In the genomic region with DNA sequence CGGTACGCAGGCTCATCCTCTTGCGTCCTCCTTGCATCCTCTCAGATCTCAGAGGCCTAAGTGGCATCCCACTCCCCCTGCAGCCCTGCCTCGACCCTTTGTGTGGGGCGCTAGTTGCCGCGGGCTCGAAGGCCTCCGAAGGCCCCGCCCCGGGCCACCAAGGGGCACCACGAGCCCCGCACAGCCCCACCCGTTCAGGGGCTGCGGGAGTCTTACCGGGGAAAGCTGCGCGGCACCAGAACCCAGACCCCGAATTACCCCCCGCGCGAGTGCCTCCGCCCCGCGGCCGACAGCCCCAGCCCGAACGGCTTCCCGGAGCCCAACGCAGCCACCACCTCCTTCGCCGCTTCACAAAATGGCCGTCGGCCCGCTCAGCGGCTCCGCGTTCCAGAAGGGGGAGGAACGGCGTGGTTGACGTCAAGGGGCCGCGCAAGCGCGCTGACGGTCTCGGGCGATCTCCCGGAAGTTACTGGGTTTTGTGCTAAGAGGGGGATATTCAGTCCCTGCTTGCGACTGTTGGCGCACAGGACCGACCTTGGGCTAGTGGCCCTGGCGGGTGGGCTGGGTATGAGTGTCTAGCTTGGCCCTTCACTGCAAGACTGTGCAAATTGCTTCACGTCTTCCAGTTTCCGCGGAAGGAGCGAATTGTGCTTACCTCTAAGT, we compare ENCODE assay signal across 1 cellular context.
A peak's percentile ranks its signal among the peaks of the same experiment; 100 is the strongest.
TF ChIP-seq lines count a peak whose summit lies in the region.

A gene (minus strand): TSS at position 357 of the 663 bp plus-strand sequence. CDS start 31,977 bp downstream, outside the sequence.
A gene with protein sequence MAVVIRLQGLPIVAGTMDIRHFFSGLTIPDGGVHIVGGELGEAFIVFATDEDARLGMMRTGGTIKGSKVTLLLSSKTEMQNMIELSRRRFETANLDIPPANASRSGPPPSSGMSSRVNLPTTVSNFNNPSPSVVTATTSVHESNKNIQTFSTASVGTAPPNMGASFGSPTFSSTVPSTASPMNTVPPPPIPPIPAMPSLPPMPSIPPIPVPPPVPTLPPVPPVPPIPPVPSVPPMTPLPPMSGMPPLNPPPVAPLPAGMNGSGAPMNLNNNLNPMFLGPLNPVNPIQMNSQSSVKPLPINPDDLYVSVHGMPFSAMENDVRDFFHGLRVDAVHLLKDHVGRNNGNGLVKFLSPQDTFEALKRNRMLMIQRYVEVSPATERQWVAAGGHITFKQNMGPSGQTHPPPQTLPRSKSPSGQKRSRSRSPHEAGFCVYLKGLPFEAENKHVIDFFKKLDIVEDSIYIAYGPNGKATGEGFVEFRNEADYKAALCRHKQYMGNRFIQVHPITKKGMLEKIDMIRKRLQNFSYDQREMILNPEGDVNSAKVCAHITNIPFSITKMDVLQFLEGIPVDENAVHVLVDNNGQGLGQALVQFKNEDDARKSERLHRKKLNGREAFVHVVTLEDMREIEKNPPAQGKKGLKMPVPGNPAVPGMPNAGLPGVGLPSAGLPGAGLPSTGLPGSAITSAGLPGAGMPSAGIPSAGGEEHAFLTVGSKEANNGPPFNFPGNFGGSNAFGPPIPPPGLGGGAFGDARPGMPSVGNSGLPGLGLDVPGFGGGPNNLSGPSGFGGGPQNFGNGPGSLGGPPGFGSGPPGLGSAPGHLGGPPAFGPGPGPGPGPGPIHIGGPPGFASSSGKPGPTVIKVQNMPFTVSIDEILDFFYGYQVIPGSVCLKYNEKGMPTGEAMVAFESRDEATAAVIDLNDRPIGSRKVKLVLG (minus strand): TSS at position 357 of the 663 bp plus-strand sequence. CDS start 9,578 bp downstream, outside the sequence.

TF ChIP-seq in K562, 482 proteins besides CTCF, POLR2A, EP300 and RAD21 (continued from another document and continues in another):
- TF ChIP-seq ZNF316 (IDR thresholded peaks at IDR 0.05) (0 out of 2 replicates have a peak, but pooled peaks have one; percentile 1), SIN3A (IDR thresholded peaks at IDR 0.05; ENCODE audit: borderline replicate concordance in 2 of 2, control insufficient read depth in 1 of 2, low read depth in 2 of 2, low read length in 2 of 2) (peak in 1 of 2 experiments; percentile 17; a peak in 1 of 4 replicates), KAT8 (IDR thresholded peaks at IDR 0.05; ENCODE audit: low read depth) (peak; percentile 93), CBFA2T3 (IDR thresholded peaks at IDR 0.05) (no peak), SMAD3 (CRISPR knock-in tag; conservative IDR thresholded peaks at IDR 0.05) (no peak), ZNF830 (CRISPR knock-in tag; IDR thresholded peaks at IDR 0.05) (no peak), SNRNP70 (optimal IDR thresholded peaks at IDR 0.05; ENCODE audit: low read depth, low read length) (no peak), ZNF717 (CRISPR knock-in tag; IDR thresholded peaks at IDR 0.05) (no peak), RCOR1 (IDR thresholded peaks at IDR 0.05; ENCODE audit: borderline replicate concordance in 1 of 2, low read depth in 2 of 2, low read length in 2 of 2) (0 out of 4 replicates have a peak, but pooled peaks of 1 of the 2 experiments have one; percentile 24), CBX5 (IDR thresholded peaks at IDR 0.05; ENCODE audit: borderline replicate concordance, low read depth) (no peak), RBM17 (IDR thresholded peaks at IDR 0.05; ENCODE audit: borderline replicate concordance, low read depth, low read length) (no peak), ATF1 (CRISPR knock-in tag; IDR thresholded peaks at IDR 0.05) (peak; percentile 41; the same call in 1 of the 2 replicates), ATF1 (tag; IDR thresholded peaks at IDR 0.05) (peak; percentile 95), MTF1 (CRISPR knock-in tag; IDR thresholded peaks at IDR 0.05; ENCODE audit: borderline replicate concordance) (no peak), MAFF (IDR thresholded peaks at IDR 0.05; ENCODE audit: low read length) (no peak), MECOM (CRISPR knock-in tag; IDR thresholded peaks at IDR 0.05) (no peak), SMARCA4 (IDR thresholded peaks at IDR 0.05) (no peak), SUPT5H (IDR thresholded peaks at IDR 0.05) (peak; percentile 98), TEAD4 (IDR thresholded peaks at IDR 0.05; ENCODE audit: low read length) (peak; percentile 72), TEAD4 (CRISPR knock-in tag; IDR thresholded peaks at IDR 0.05; ENCODE audit: borderline replicate concordance) (no peak), NFIC (IDR thresholded peaks at IDR 0.05) (peak; percentile 44; the same call in 1 of the 2 replicates), CBX2 (IDR thresholded peaks at IDR 0.05; ENCODE audit: insufficient read depth, low read length, poor library complexity, severe bottlenecking) (no peak), MEIS2 (IDR thresholded peaks at IDR 0.05; ENCODE audit: partially characterized antibody) (peak; percentile 70), GTF2A2 (tag; IDR thresholded peaks at IDR 0.05) (peak; percentile 56; the same call in 1 of the 2 replicates), BCL6 (CRISPR knock-in tag; IDR thresholded peaks at IDR 0.05) (no peak), LEF1 (IDR thresholded peaks at IDR 0.05) (no peak), BHLHE40 (IDR thresholded peaks at IDR 0.05; ENCODE audit: low read length) (no peak), NCOA1 (IDR thresholded peaks at IDR 0.05; ENCODE audit: low read depth) (no peak), NR4A1 (CRISPR knock-in tag; IDR thresholded peaks at IDR 0.05) (0 out of 2 replicates have a peak, but pooled peaks have one; percentile 54), NR4A1 (tag; IDR thresholded peaks at IDR 0.05) (no peak; the same call in 1 of the 2 replicates), ZNF436 (CRISPR knock-in tag; IDR thresholded peaks at IDR 0.05) (no peak), GATAD2B (IDR thresholded peaks at IDR 0.05; ENCODE audit: borderline replicate concordance) (no peak), ZNF311 (CRISPR knock-in tag; IDR thresholded peaks at IDR 0.05) (no peak), ATF7 (IDR thresholded peaks at IDR 0.05) (peak; percentile 97), FOS (IDR thresholded peaks at IDR 0.05; ENCODE audit: extremely low read depth, insufficient read length) (no peak), HDGF (IDR thresholded peaks at IDR 0.05) (no peak), RBM39 (optimal IDR thresholded peaks at IDR 0.05; ENCODE audit: low read depth, low read length) (no peak), STAT5A (IDR thresholded peaks at IDR 0.05; ENCODE audit: borderline replicate concordance, low read length) (no peak), SREBF1 (IDR thresholded peaks at IDR 0.05; ENCODE audit: borderline replicate concordance, low read depth, low read length) (no peak), ZNF699 (CRISPR knock-in tag; IDR thresholded peaks at IDR 0.05; ENCODE audit: insufficient replicate concordance) (no peak), CBFB (CRISPR knock-in tag; IDR thresholded peaks at IDR 0.05) (no peak; the same call in 1 of the 2 replicates), GABPA (tag; conservative IDR thresholded peaks at IDR 0.05; ENCODE audit: low read depth) (peak; percentile 75), ELF2 (CRISPR knock-in tag; IDR thresholded peaks at IDR 0.05) (peak; percentile 91), E2F3 (CRISPR knock-in tag; IDR thresholded peaks at IDR 0.05) (peak; percentile 26; the same call in 1 of the 2 replicates)
- TF ChIP-seq, protein P1, sequence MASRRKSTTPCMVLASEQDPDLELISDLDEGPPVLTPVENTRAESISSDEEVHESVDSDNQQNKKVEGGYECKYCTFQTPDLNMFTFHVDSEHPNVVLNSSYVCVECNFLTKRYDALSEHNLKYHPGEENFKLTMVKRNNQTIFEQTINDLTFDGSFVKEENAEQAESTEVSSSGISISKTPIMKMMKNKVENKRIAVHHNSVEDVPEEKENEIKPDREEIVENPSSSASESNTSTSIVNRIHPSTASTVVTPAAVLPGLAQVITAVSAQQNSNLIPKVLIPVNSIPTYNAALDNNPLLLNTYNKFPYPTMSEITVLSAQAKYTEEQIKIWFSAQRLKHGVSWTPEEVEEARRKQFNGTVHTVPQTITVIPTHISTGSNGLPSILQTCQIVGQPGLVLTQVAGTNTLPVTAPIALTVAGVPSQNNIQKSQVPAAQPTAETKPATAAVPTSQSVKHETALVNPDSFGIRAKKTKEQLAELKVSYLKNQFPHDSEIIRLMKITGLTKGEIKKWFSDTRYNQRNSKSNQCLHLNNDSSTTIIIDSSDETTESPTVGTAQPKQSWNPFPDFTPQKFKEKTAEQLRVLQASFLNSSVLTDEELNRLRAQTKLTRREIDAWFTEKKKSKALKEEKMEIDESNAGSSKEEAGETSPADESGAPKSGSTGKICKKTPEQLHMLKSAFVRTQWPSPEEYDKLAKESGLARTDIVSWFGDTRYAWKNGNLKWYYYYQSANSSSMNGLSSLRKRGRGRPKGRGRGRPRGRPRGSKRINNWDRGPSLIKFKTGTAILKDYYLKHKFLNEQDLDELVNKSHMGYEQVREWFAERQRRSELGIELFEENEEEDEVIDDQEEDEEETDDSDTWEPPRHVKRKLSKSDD (conservative IDR thresholded peaks at IDR 0.05; ENCODE audit: low read length) = no peak
- TF ChIP-seq, protein P2, sequence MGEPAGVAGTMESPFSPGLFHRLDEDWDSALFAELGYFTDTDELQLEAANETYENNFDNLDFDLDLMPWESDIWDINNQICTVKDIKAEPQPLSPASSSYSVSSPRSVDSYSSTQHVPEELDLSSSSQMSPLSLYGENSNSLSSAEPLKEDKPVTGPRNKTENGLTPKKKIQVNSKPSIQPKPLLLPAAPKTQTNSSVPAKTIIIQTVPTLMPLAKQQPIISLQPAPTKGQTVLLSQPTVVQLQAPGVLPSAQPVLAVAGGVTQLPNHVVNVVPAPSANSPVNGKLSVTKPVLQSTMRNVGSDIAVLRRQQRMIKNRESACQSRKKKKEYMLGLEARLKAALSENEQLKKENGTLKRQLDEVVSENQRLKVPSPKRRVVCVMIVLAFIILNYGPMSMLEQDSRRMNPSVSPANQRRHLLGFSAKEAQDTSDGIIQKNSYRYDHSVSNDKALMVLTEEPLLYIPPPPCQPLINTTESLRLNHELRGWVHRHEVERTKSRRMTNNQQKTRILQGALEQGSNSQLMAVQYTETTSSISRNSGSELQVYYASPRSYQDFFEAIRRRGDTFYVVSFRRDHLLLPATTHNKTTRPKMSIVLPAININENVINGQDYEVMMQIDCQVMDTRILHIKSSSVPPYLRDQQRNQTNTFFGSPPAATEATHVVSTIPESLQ (CRISPR knock-in tag; IDR thresholded peaks at IDR 0.05) = peak; percentile 60; the same call in 1 of the 2 replicates
- TF ChIP-seq, protein P3, sequence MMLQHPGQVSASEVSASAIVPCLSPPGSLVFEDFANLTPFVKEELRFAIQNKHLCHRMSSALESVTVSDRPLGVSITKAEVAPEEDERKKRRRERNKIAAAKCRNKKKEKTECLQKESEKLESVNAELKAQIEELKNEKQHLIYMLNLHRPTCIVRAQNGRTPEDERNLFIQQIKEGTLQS (IDR thresholded peaks at IDR 0.05) = no peak
- TF ChIP-seq, protein P3 (CRISPR knock-in tag; conservative IDR thresholded peaks at IDR 0.05) = no peak
- TF ChIP-seq, protein P4, sequence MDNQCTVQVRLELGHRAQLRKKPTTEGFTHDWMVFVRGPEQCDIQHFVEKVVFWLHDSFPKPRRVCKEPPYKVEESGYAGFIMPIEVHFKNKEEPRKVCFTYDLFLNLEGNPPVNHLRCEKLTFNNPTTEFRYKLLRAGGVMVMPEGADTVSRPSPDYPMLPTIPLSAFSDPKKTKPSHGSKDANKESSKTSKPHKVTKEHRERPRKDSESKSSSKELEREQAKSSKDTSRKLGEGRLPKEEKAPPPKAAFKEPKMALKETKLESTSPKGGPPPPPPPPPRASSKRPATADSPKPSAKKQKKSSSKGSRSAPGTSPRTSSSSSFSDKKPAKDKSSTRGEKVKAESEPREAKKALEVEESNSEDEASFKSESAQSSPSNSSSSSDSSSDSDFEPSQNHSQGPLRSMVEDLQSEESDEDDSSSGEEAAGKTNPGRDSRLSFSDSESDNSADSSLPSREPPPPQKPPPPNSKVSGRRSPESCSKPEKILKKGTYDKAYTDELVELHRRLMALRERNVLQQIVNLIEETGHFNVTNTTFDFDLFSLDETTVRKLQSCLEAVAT (IDR thresholded peaks at IDR 0.05) = peak in 1 of 2 experiments; percentile 49; a peak in 1 of 4 replicates
- TF ChIP-seq, protein P5, sequence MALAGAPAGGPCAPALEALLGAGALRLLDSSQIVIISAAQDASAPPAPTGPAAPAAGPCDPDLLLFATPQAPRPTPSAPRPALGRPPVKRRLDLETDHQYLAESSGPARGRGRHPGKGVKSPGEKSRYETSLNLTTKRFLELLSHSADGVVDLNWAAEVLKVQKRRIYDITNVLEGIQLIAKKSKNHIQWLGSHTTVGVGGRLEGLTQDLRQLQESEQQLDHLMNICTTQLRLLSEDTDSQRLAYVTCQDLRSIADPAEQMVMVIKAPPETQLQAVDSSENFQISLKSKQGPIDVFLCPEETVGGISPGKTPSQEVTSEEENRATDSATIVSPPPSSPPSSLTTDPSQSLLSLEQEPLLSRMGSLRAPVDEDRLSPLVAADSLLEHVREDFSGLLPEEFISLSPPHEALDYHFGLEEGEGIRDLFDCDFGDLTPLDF (CRISPR knock-in tag; IDR thresholded peaks at IDR 0.05) = peak; percentile 70; the same call in 1 of the 2 replicates
- TF ChIP-seq, protein P6, sequence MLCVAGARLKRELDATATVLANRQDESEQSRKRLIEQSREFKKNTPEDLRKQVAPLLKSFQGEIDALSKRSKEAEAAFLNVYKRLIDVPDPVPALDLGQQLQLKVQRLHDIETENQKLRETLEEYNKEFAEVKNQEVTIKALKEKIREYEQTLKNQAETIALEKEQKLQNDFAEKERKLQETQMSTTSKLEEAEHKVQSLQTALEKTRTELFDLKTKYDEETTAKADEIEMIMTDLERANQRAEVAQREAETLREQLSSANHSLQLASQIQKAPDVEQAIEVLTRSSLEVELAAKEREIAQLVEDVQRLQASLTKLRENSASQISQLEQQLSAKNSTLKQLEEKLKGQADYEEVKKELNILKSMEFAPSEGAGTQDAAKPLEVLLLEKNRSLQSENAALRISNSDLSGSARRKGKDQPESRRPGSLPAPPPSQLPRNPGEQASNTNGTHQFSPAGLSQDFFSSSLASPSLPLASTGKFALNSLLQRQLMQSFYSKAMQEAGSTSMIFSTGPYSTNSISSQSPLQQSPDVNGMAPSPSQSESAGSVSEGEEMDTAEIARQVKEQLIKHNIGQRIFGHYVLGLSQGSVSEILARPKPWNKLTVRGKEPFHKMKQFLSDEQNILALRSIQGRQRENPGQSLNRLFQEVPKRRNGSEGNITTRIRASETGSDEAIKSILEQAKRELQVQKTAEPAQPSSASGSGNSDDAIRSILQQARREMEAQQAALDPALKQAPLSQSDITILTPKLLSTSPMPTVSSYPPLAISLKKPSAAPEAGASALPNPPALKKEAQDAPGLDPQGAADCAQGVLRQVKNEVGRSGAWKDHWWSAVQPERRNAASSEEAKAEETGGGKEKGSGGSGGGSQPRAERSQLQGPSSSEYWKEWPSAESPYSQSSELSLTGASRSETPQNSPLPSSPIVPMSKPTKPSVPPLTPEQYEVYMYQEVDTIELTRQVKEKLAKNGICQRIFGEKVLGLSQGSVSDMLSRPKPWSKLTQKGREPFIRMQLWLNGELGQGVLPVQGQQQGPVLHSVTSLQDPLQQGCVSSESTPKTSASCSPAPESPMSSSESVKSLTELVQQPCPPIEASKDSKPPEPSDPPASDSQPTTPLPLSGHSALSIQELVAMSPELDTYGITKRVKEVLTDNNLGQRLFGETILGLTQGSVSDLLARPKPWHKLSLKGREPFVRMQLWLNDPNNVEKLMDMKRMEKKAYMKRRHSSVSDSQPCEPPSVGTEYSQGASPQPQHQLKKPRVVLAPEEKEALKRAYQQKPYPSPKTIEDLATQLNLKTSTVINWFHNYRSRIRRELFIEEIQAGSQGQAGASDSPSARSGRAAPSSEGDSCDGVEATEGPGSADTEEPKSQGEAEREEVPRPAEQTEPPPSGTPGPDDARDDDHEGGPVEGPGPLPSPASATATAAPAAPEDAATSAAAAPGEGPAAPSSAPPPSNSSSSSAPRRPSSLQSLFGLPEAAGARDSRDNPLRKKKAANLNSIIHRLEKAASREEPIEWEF (CRISPR knock-in tag; IDR thresholded peaks at IDR 0.05) = no peak
